ENCODE assay signal across 21 cellular contexts in genomic region chr18:77761332-77761731, GRCh38.
DNase-seq lines count a peak whose midpoint lies in the region; ATAC-seq, FAIRE-seq and TF ChIP-seq lines count a peak whose summit lies in the region.
"Had no signal": no experiment of that assay in that cellular context is flagged by ENCODE, and none has a peak within 500 bp of the region (broad histone marks: within the 10 kb centered on the region; RNA-seq: fewer than 3 reads in every experiment).

No MANE protein-coding gene starts in this region.

- H3K9me3 Mint-ChIP-seq in neural crest cell: peaks cover 4% of the 10 kb centered on the region
- H3K9me3 Mint-ChIP-seq: CD4-positive, CD25-positive, alpha-beta regulatory T cell; CD8-positive, alpha-beta memory T cell had no signal

- peaks cover 33% of the 10 kb centered on the region for H3K27me3 Mint-ChIP-seq in T-helper 17 cell
- no peaks in the 10 kb centered on the region for H3K27me3 Mint-ChIP-seq in neural crest cell (ENCODE audit: low read depth)

- TF ChIP-seq CTCF in D721Med (IDR thresholded peaks at IDR 0.05; ENCODE audit: insufficient read depth, missing control alignments) (no peak), neural crest cell (conservative IDR thresholded peaks at IDR 0.05) (no peak), GM13976 (IDR thresholded peaks at IDR 0.05; ENCODE audit: borderline replicate concordance, control extremely low read depth, extremely low read depth, insufficient read depth, missing control alignments) (no peak)

- peak overlapping the region; percentile 19 for H3K4me3 Mint-ChIP-seq in T-helper 17 cell
- peak overlapping the region; percentile 35 for H3K4me3 Mint-ChIP-seq in neural crest cell
- H3K4me3 Mint-ChIP-seq: CD14-positive monocyte; CD4-positive, alpha-beta memory T cell; CD4-positive, CD25-positive, alpha-beta regulatory T cell; CD8-positive, alpha-beta memory T cell had no signal

- DNase-seq in D721Med (ENCODE audit: insufficient read length, low spot score): no peak
- DNase-seq in T-helper 17 cell: no peak
- no peak for DNase-seq in neural crest cell (ENCODE audit: low read depth, low spot score)
- DNase-seq in SKM-1 treated with dmso at 0.1 percent for 144 hours (lab: John Stamatoyannopoulos, UW; ENCODE audit: unreplicated experiment): no peak
- no peak for DNase-seq in GM19239 (ENCODE audit: insufficient read length, low spot score)
- no peak for DNase-seq in GM13976 (ENCODE audit: low spot score)
- DNase-seq: 8988T; ACHN; BE2C; C1 segment of cervical spinal cord; CD4-positive, alpha-beta memory T cell; CD4-positive, CD25-positive, alpha-beta regulatory T cell; CD8-positive, alpha-beta memory T cell; COR-L47; DMS79 treated with DMSO at 0.1 percent for 48 hours; GF-D8 had no signal

- in situ Hi-C loops in GM13976 (cut with MboI; ENCODE audit: low sequenced_read_pairs, unreplicated experiment): no loop called here

- FAIRE-seq in D721Med (lab: Jason Lieb, UNC): peak; percentile 97
- no peak for FAIRE-seq in GM19239 (lab: Jason Lieb, UNC)
- FAIRE-seq: G401.6, GM12891, GM18507 had no signal

- H3K9me3 ChIP-seq in T-helper 17 cell (ENCODE audit: control insufficient read depth, low read length, poor library complexity, severe bottlenecking): no peaks in the 10 kb centered on the region
- H3K9me3 ChIP-seq: BE2C, BLaER1 had no signal

- no peaks in the 10 kb centered on the region for H3K36me3 Mint-ChIP-seq in T-helper 17 cell (ENCODE audit: low read depth)
- H3K36me3 Mint-ChIP-seq in neural crest cell (ENCODE audit: low read depth): no peaks in the 10 kb centered on the region
- H3K36me3 Mint-ChIP-seq: CD14-positive monocyte; CD4-positive, alpha-beta memory T cell; CD4-positive, CD25-positive, alpha-beta regulatory T cell; CD8-positive, alpha-beta memory T cell had no signal

- no peak overlapping the region for H3K27ac Mint-ChIP-seq in T-helper 17 cell
- no peak overlapping the region for H3K27ac Mint-ChIP-seq in neural crest cell (ENCODE audit: unreplicated experiment)
- H3K27ac Mint-ChIP-seq: CD14-positive monocyte; CD4-positive, alpha-beta memory T cell; CD4-positive, CD25-positive, alpha-beta regulatory T cell; CD8-positive, alpha-beta memory T cell had no signal

- no peaks in the 10 kb centered on the region for H3K4me1 Mint-ChIP-seq in T-helper 17 cell
- peaks cover 35% of the 10 kb centered on the region for H3K4me1 Mint-ChIP-seq in neural crest cell

- ATAC-seq in T-helper 17 cell: no peak
